Comparison of ENCODE assay signal across 1 cellular context in the genomic region with DNA sequence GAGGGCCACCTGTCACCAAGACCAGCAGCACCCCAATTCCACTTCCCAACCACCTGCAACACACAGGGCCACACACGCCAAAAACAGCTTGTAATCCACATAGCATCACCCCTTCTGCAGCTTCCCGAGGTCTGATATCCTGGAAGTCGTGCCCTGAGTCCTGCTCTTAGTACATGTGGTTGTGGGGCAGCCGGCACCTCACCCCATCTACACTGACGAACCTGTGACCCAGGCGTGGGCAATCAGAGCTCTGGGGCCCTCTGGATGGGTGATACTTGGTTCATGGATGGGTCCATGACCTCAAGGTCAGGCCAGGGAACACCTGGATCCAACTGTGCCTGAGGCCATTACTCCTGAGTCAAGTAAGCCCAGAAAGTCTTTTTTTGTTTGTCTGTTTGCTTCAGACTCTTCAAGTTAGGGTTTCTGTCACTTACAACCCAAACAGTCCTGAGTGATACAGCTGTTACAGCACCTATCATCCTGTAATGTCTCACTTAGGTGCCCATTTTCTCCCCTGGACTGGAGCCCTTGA.
TF ChIP-seq lines count a peak whose summit lies in the region.

No MANE protein-coding gene starts in this region.

TF ChIP-seq in HepG2, 621 proteins besides CTCF, POLR2A, EP300 and RAD21 (continued from another document):
- TF ChIP-seq, protein P1, sequence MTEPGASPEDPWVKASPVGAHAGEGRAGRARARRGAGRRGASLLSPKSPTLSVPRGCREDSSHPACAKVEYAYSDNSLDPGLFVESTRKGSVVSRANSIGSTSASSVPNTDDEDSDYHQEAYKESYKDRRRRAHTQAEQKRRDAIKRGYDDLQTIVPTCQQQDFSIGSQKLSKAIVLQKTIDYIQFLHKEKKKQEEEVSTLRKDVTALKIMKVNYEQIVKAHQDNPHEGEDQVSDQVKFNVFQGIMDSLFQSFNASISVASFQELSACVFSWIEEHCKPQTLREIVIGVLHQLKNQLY (CRISPR knock-in tag; IDR thresholded peaks at IDR 0.05), result no peak
- TF ChIP-seq, protein P2, sequence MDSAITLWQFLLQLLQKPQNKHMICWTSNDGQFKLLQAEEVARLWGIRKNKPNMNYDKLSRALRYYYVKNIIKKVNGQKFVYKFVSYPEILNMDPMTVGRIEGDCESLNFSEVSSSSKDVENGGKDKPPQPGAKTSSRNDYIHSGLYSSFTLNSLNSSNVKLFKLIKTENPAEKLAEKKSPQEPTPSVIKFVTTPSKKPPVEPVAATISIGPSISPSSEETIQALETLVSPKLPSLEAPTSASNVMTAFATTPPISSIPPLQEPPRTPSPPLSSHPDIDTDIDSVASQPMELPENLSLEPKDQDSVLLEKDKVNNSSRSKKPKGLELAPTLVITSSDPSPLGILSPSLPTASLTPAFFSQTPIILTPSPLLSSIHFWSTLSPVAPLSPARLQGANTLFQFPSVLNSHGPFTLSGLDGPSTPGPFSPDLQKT (CRISPR knock-in tag; IDR thresholded peaks at IDR 0.05; ENCODE audit: borderline replicate concordance), result no peak
- no peak for TF ChIP-seq NBN (conservative IDR thresholded peaks at IDR 0.05)
